In the genomic region with DNA sequence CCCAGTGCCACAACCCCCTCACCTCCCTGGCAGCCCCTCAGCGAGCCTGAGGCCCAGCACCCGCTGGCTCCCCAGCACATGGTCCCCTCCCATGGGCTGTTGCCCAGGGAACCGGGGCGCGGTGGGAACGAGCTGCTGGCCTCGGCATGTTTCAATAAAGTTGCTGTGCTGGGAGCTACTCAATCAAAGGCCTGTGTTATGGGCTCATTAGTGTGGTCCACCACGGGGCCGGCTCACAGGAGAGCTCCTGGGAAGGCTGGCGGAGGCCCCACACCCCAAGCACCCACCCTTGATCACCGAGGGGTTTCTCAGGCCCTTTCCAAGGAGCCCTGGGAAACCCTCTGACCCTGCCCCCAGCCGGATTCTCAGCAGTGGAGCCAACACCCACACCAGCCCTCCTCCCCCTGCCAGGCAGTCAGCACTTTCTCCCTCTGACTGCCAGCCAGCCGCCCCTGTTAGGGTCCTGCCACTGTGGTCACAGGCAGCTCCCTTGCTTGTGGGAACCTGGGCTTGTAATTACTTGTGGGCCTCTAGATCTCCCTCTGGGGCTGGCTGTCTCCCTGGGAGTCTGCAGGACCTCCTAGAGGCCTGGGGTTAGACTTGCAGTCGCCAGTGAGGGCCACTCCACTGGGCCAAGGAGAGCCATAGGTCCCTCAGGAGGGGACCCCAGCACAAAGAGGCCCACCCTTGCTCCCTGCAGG, we compare ENCODE assay signal across 17 cellular contexts. TPM values are rescaled to one million over a fixed set of nuclear protein-coding genes. Genes with fewer than 3 reads are reported as not detected.
DNase-seq lines count a peak whose midpoint lies in the region; ATAC-seq, FAIRE-seq and TF ChIP-seq lines count a peak whose summit lies in the region.
"Had no signal": no experiment of that assay in that cellular context is flagged by ENCODE, and none has a peak within 500 bp of the region (broad histone marks: within the 10 kb centered on the region; RNA-seq: fewer than 3 reads in every experiment).

No MANE protein-coding gene starts in this region.

- TF ChIP-seq CTCF in RWPE1 (conservative IDR thresholded peaks at IDR 0.05; ENCODE audit: low read depth): no peak
- TF ChIP-seq CTCF in neural crest cell (conservative IDR thresholded peaks at IDR 0.05): no peak

- H3K27ac Mint-ChIP-seq in neural crest cell (ENCODE audit: unreplicated experiment): peak overlapping the region; percentile 71

- H3K4me3 ChIP-seq in subcutaneous abdominal adipose tissue (ENCODE audit: low read depth in 1 of 5, low read length in 5 of 5): no peak overlapping the region

- H3K9ac ChIP-seq in subcutaneous abdominal adipose tissue (ENCODE audit: low read length in 5 of 5): peak overlapping the region in 1 of 5 donors; percentile 31
- H3K9ac ChIP-seq: KMS-11 had no signal

- H3K36me3 ChIP-seq in subcutaneous abdominal adipose tissue (ENCODE audit: control insufficient read depth in 5 of 5, insufficient read depth in 5 of 5, low read length in 5 of 5): peaks cover 0 to 52% (median 20%) of the 10 kb centered on the region in 5 donors

- POLR2A ChIA-PET in RWPE1 (lab: Yijun Ruan, JAX; ENCODE audit: low non-redundant PET): interaction anchor here (0.6 kb wide), 1 partner anchor 84 kb away, joined by 4 read pairs; no protein-coding TSS in a partner anchor

- H3K27ac ChIP-seq in RWPE1 (peak overlapping the region; percentile 47), subcutaneous abdominal adipose tissue (ENCODE audit: low read depth, low read length) (peak overlapping the region; percentile 71)
- H3K27ac ChIP-seq: KMS-11 had no signal

- intact Hi-C loops in cardiac septum (cut with DNase I): no loop called here

- no peak for TF ChIP-seq POLR2A in GM12891 (IDR thresholded peaks at IDR 0.05; ENCODE audit: low read depth, low read length)

- H3K36me3 Mint-ChIP-seq in neural crest cell (ENCODE audit: low read depth): no peaks in the 10 kb centered on the region

- DNase-seq in RWPE1 (ENCODE audit: low spot score): no peak
- DNase-seq in cardiac septum (ENCODE audit: low spot score): peak; percentile 74
- DNase-seq in neural crest cell (ENCODE audit: low read depth, low spot score): no peak
- DNase-seq in GM12891 (ENCODE audit: insufficient read length, low spot score): no peak
- DNase-seq in AG08396 (ENCODE audit: low spot score): no peak
- DNase-seq: activated T-cell treated with anti-CD3 and anti-CD28 coated beads, Interleukin-2, amount 50 U/mL, for 24 hours; effector CD4-positive, alpha-beta T cell; NCI-H1436; NCI-H524 treated with DMSO at 0.1 percent for 48 hours; stimulated activated CD4-positive, alpha-beta T cell treated with anti-CD3 and anti-CD28 coated beads, Interleukin-4, amount 100 ng/mL, for 4 hours; stimulated activated naive CD4-positive, alpha-beta T cell had no signal

- H3K27me3 Mint-ChIP-seq in neural crest cell (ENCODE audit: low read depth): no peaks in the 10 kb centered on the region
- H3K27me3 Mint-ChIP-seq: activated T-cell treated with anti-CD3 and anti-CD28 coated beads, Interleukin-2, amount 50 U/mL, for 24 hours had no signal

- H3K4me3 Mint-ChIP-seq in neural crest cell: no peak overlapping the region
- H3K4me3 Mint-ChIP-seq: activated T-cell treated with anti-CD3 and anti-CD28 coated beads, Interleukin-2, amount 50 U/mL, for 24 hours had no signal

- H3K27me3 ChIP-seq in subcutaneous abdominal adipose tissue (ENCODE audit: control insufficient read depth in 5 of 5, insufficient read depth in 4 of 5, low read length in 5 of 5): no peaks in the 10 kb centered on the region

- no peaks in the 10 kb centered on the region for H3K9me3 Mint-ChIP-seq in neural crest cell
- H3K9me3 Mint-ChIP-seq: activated T-cell treated with anti-CD3 and anti-CD28 coated beads, Interleukin-2, amount 50 U/mL, for 24 hours had no signal

- CTCF ChIA-PET in RWPE1 (lab: Yijun Ruan, JAX): interaction anchor here (0.8 to 0.9 kb wide), 2 partner anchors 9 to 80 kb away, joined by 3 read pairs; no protein-coding TSS in a partner anchor

- ATAC-seq in HG03342 (IDR thresholded peaks at IDR 0.05; ENCODE audit: unreplicated experiment) (no peak), GM19324 (IDR thresholded peaks at IDR 0.05; ENCODE audit: low FRiP score, unreplicated experiment) (no peak)

- no peak for FAIRE-seq in GM12891 (lab: Jason Lieb, UNC)
- FAIRE-seq: D721Med, RCC 7860 had no signal

- peaks cover 5% of the 10 kb centered on the region for H3K4me1 Mint-ChIP-seq in neural crest cell

- H3K4me1 ChIP-seq in subcutaneous abdominal adipose tissue (ENCODE audit: control insufficient read depth in 5 of 5, insufficient read depth in 5 of 5, low read length in 5 of 5): peaks cover 21 to 70% (median 57%) of the 10 kb centered on the region in 5 donors

- H3K9me3 ChIP-seq in subcutaneous abdominal adipose tissue (ENCODE audit: control insufficient read depth in 5 of 5, low read length in 5 of 5): no peaks in the 10 kb centered on the region

TF ChIP-seq in GM12891, 5 proteins besides CTCF, POLR2A, EP300 and RAD21:
- TF ChIP-seq POU2F2 (IDR thresholded peaks at IDR 0.05; ENCODE audit: low read depth, low read length): no peak
- no peak for TF ChIP-seq POLR2AphosphoS5 (IDR thresholded peaks at IDR 0.05; ENCODE audit: low read depth, low read length)
- TF ChIP-seq SPI1 (IDR thresholded peaks at IDR 0.05; ENCODE audit: low read depth, low read length): no peak
- no peak for TF ChIP-seq PAX5 (IDR thresholded peaks at IDR 0.05; ENCODE audit: insufficient read depth, low read length, severe bottlenecking)
- TF ChIP-seq TAF1 (IDR thresholded peaks at IDR 0.05; ENCODE audit: low read depth, low read length): no peak

RNA-seq across cellular contexts. Expression of gene TRIM8, which starts 24.8 kb away (rescaled TPM):
- total RNA-seq in cardiac septum (99.6 TPM), neural crest cell (76.9 and 82.8 TPM in 2 replicates)
- polyA plus RNA-seq in GM12891 (2012; ENCODE audit: low read depth, missing spikeins): 33.9 TPM
